ENCODE assay signal across 1 cellular context in the genomic region with DNA sequence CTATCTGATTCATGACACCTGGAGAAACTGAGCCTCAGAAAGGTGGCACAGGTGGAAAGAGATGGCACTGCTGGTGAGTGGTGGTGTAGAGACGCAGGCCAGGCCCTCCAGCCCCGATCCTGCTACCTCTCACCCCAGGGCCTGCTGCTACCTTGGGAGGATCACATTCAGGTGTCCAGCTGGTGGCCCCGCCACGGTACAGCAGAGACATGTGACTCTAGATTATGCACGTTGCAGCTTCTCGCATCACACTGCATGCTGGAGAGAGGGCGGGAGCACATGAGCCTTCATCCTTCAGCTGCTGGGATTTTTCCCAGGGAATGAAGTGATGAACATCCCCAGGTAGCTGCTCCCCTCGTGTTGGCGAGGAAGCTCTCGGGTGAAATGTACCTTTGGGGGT.
A peak's percentile ranks its signal among the peaks of the same experiment; 100 is the strongest.
TF ChIP-seq lines count a peak whose summit lies in the region.

No MANE protein-coding gene starts in this region.

TF ChIP-seq in K562, 482 proteins besides CTCF, POLR2A, EP300 and RAD21:
- TF ChIP-seq, protein P1, sequence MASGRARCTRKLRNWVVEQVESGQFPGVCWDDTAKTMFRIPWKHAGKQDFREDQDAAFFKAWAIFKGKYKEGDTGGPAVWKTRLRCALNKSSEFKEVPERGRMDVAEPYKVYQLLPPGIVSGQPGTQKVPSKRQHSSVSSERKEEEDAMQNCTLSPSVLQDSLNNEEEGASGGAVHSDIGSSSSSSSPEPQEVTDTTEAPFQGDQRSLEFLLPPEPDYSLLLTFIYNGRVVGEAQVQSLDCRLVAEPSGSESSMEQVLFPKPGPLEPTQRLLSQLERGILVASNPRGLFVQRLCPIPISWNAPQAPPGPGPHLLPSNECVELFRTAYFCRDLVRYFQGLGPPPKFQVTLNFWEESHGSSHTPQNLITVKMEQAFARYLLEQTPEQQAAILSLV (tag; IDR thresholded peaks at IDR 0.05), result no peak
- TF ChIP-seq, protein P2, sequence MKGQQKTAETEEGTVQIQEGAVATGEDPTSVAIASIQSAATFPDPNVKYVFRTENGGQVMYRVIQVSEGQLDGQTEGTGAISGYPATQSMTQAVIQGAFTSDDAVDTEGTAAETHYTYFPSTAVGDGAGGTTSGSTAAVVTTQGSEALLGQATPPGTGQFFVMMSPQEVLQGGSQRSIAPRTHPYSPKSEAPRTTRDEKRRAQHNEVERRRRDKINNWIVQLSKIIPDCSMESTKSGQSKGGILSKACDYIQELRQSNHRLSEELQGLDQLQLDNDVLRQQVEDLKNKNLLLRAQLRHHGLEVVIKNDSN (CRISPR knock-in tag; IDR thresholded peaks at IDR 0.05), result peak; percentile 19; the same call in 1 of the 2 replicates
- TF ChIP-seq, protein P3, sequence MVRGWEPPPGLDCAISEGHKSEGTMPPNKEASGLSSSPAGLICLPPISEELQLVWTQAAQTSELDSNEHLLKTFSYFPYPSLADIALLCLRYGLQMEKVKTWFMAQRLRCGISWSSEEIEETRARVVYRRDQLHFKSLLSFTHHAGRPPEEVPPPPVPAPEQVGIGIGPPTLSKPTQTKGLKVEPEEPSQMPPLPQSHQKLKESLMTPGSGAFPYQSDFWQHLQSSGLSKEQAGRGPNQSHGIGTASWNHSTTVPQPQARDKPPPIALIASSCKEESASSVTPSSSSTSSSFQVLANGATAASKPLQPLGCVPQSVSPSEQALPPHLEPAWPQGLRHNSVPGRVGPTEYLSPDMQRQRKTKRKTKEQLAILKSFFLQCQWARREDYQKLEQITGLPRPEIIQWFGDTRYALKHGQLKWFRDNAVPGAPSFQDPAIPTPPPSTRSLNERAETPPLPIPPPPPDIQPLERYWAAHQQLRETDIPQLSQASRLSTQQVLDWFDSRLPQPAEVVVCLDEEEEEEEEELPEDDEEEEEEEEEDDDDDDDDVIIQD (CRISPR knock-in tag; IDR thresholded peaks at IDR 0.05), result no peak
- TF ChIP-seq NELFE (IDR thresholded peaks at IDR 0.05; ENCODE audit: insufficient read depth, insufficient read length) (no peak), SRSF1 (IDR thresholded peaks at IDR 0.05; ENCODE audit: low read depth, low read length) (no peak), PTBP1 (IDR thresholded peaks at IDR 0.05; ENCODE audit: low read depth, low read length) (no peak)
- TF ChIP-seq, protein P4, sequence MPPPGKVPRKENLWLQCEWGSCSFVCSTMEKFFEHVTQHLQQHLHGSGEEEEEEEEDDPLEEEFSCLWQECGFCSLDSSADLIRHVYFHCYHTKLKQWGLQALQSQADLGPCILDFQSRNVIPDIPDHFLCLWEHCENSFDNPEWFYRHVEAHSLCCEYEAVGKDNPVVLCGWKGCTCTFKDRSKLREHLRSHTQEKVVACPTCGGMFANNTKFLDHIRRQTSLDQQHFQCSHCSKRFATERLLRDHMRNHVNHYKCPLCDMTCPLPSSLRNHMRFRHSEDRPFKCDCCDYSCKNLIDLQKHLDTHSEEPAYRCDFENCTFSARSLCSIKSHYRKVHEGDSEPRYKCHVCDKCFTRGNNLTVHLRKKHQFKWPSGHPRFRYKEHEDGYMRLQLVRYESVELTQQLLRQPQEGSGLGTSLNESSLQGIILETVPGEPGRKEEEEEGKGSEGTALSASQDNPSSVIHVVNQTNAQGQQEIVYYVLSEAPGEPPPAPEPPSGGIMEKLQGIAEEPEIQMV (tag; conservative IDR thresholded peaks at IDR 0.05; ENCODE audit: low read depth), result no peak
- TF ChIP-seq, protein P5, sequence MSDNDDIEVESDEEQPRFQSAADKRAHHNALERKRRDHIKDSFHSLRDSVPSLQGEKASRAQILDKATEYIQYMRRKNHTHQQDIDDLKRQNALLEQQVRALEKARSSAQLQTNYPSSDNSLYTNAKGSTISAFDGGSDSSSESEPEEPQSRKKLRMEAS (CRISPR knock-in tag; IDR thresholded peaks at IDR 0.05), result 0 out of 2 replicates have a peak, but pooled peaks have one; percentile 19
- TF ChIP-seq, protein P6, sequence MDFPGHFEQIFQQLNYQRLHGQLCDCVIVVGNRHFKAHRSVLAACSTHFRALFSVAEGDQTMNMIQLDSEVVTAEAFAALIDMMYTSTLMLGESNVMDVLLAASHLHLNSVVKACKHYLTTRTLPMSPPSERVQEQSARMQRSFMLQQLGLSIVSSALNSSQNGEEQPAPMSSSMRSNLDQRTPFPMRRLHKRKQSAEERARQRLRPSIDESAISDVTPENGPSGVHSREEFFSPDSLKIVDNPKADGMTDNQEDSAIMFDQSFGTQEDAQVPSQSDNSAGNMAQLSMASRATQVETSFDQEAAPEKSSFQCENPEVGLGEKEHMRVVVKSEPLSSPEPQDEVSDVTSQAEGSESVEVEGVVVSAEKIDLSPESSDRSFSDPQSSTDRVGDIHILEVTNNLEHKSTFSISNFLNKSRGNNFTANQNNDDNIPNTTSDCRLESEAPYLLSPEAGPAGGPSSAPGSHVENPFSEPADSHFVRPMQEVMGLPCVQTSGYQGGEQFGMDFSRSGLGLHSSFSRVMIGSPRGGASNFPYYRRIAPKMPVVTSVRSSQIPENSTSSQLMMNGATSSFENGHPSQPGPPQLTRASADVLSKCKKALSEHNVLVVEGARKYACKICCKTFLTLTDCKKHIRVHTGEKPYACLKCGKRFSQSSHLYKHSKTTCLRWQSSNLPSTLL (IDR thresholded peaks at IDR 0.05), result no peak
